Comparison of ENCODE assay signal across 17 cellular contexts in the genomic region with DNA sequence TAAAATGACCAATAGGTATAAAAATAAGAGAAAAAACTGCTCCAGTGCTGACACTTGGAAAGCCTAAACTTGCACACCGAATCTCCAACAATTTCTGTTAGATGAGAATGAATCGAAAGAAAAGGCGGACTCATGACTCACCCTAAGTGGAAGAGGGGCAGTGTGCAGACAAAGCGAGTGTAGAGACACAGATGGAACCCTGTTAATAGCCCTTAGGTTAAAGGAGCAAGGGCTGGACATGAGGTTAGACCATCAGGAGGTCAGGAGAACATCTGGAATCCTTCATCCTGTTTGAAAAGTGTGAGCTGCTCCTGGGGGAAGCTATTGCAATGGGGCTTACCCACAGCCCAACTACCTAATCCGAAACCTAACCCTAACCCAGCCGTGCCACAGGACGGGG.
DNase-seq lines count a peak whose midpoint lies in the region; ATAC-seq and TF ChIP-seq lines count a peak whose summit lies in the region.
"Had no signal": no experiment of that assay in that cellular context is flagged by ENCODE, and none has a peak within 500 bp of the region (broad histone marks: within the 10 kb centered on the region; RNA-seq: fewer than 3 reads in every experiment).

No MANE protein-coding gene starts in this region.

- H3K4me1 Mint-ChIP-seq in neural progenitor cell: peaks cover 28% of the 10 kb centered on the region

- no peak overlapping the region for H3K9ac ChIP-seq in neural progenitor cell

- H2AFZ ChIP-seq in PC-9: no peak overlapping the region
- peak overlapping the region; percentile 12 for H2AFZ ChIP-seq in neural progenitor cell (replicated peaks)

- H3F3A ChIP-seq in PC-9 (ENCODE audit: insufficient read depth, low read depth): no peaks in the 10 kb centered on the region
- H3F3A ChIP-seq in neural progenitor cell (ENCODE audit: low read depth): no peaks in the 10 kb centered on the region

- H3K9me3 ChIP-seq in PC-9 (ENCODE audit: insufficient read depth, low read depth) (no peaks in the 10 kb centered on the region), neural progenitor cell (ENCODE audit: low read depth) (no peaks in the 10 kb centered on the region)

- no peak overlapping the region for H3K27ac Mint-ChIP-seq in neural progenitor cell

- H4K20me1 ChIP-seq in PC-9 (ENCODE audit: insufficient read depth) (no peaks in the 10 kb centered on the region), neural progenitor cell (ENCODE audit: low read depth) (no peaks in the 10 kb centered on the region)

- ATAC-seq in HG03571 (IDR thresholded peaks at IDR 0.05; ENCODE audit: unreplicated experiment): no peak

- no peaks in the 10 kb centered on the region for H3K9me2 ChIP-seq in PC-9 (ENCODE audit: insufficient read depth)

- no peaks in the 10 kb centered on the region for H3K4me1 ChIP-seq in PC-9 (replicated peaks; ENCODE audit: insufficient read depth)
- H3K4me1 ChIP-seq in neural progenitor cell: peaks cover 42% of the 10 kb centered on the region

- no peaks in the 10 kb centered on the region for H3K36me3 Mint-ChIP-seq in neural progenitor cell

- intact Hi-C loops in PC-9 (cut with micrococcal nuclease; ENCODE audit: unreplicated experiment): no loop called here

- H3K4me3 ChIP-seq in PC-9 (no peak overlapping the region), neural progenitor cell (no peak overlapping the region)

- H3K27me3 Mint-ChIP-seq in neural progenitor cell (ENCODE audit: insufficient read depth, low read depth): no peaks in the 10 kb centered on the region

- no peak overlapping the region for H3K27ac ChIP-seq in PC-9
- no peak overlapping the region for H3K27ac ChIP-seq in neural progenitor cell
- H3K27ac ChIP-seq: C4-2B had no signal

- H3K79me2 ChIP-seq in PC-9 (ENCODE audit: low read depth): no peaks in the 10 kb centered on the region
- H3K79me2 ChIP-seq in neural progenitor cell (ENCODE audit: low read depth): no peaks in the 10 kb centered on the region

- POLR2A ChIA-PET in PC-9 (lab: Charles Lee; ENCODE audit: unreplicated experiment): no interaction called here

- BruUV-seq in PC-9 (replicated peaks; lab: Mats Ljungman, UMichigan): no TSS peak

- 0 out of 2 replicates have a peak overlapping the region, but pooled peaks have one; percentile 3 for H3K4me2 ChIP-seq in PC-9
- no peak overlapping the region for H3K4me2 ChIP-seq in neural progenitor cell

- peaks cover 56% of the 10 kb centered on the region for H3K27me3 ChIP-seq in PC-9 (ENCODE audit: insufficient read depth, low read depth)
- no peaks in the 10 kb centered on the region for H3K27me3 ChIP-seq in neural progenitor cell

- CTCF ChIA-PET in PC-9 (lab: Charles Lee): no interaction called here

- TF ChIP-seq CTCF in PC-9 (conservative IDR thresholded peaks at IDR 0.05) (no peak), neural progenitor cell (IDR thresholded peaks at IDR 0.05) (no peak)

- H3K9me3 Mint-ChIP-seq in neural progenitor cell: no peaks in the 10 kb centered on the region

- no peak overlapping the region for H3K4me3 Mint-ChIP-seq in neural progenitor cell

- no peaks in the 10 kb centered on the region for H3K36me3 ChIP-seq in PC-9 (ENCODE audit: low read depth)
- no peaks in the 10 kb centered on the region for H3K36me3 ChIP-seq in neural progenitor cell

- DNase-seq in PC-9 (no peak), left kidney (ENCODE audit: low read depth, low spot score) (peak; percentile 60), neural progenitor cell (ENCODE audit: low spot score) (no peak), globus pallidus (ENCODE audit: low spot score) (no peak), GM19240 (ENCODE audit: insufficient read length, low spot score) (no peak), NCI-H1105 treated with DMSO at 0.1 percent for 48 hours (lab: John Stamatoyannopoulos, UW) (no peak)
- DNase-seq: DMS 273 treated with DMSO at 0.1 percent for 48 hours, GF-D8, MM.1S, NCI-H1105, NCI-H1694 treated with DMSO at 0.1 percent for 48 hours, NCI-H2107, NCI-H345, NCI-H526 treated with DMSO at 0.1 percent for 48 hours, SIG-M5 had no signal
